9 cellular contexts compared by ENCODE assay signal in the genomic region with DNA sequence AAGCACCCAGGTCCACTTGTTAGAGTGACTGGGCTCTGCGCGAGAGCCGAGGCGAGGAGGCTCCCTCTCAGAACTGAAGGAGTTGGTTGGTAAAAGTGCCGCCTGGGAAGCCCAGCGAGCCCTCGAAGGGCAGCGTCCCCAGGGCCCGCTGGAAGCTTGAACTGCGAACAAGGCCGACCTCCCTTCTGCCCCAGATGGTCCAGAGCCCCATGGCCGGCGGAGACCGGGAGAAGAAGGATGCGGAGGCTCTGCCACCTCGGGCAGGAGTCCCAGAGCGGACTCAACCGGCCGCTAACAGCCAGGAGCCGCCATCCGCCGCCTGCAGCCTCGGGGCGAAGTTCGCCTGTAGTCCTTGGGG.
DNase-seq lines count a peak whose midpoint lies in the region; ATAC-seq and TF ChIP-seq lines count a peak whose summit lies in the region.
"Had no signal": no experiment of that assay in that cellular context is flagged by ENCODE, and none has a peak within 500 bp of the region (broad histone marks: within the 10 kb centered on the region; RNA-seq: fewer than 3 reads in every experiment).

No MANE protein-coding gene starts in this region.

- no peaks in the 10 kb centered on the region for H3K9me3 ChIP-seq in suprapubic skin

- WGBS in suprapubic skin: 41% methylated on average over 21 of the region's 25 CpGs

- TF ChIP-seq EP300 in suprapubic skin (IDR thresholded peaks at IDR 0.05): no peak

- H3K4me3 ChIP-seq in kidney epithelial cell (ENCODE audit: low read depth, low read length) (peak overlapping the region; percentile 40), suprapubic skin (peak overlapping the region; percentile 59), brain microvascular endothelial cell (ENCODE audit: low read depth, low read length) (no peak overlapping the region)

- intact Hi-C loops in activated T-helper 2 cell treated with anti-CD3 and anti-CD28 coated beads, Interferon-gamma antibody, Interleukin-2, Interleukin-4, amounts not matched to agents 10 μg/mL and 5 μg/mL and 100 μg/mL, durations not matched to agents 14 hours and 24 hours and 36 hours (cut with micrococcal nuclease): loop anchor here (10.0 kb wide), 1 partner anchor 91 kb away; no protein-coding TSS in a partner anchor

- H3K27me3 Mint-ChIP-seq in activated T-helper 2 cell treated with anti-CD3 and anti-CD28 coated beads, Interferon-gamma antibody, Interleukin-2, Interleukin-4, amounts not matched to agents 10 μg/mL and 5 μg/mL and 100 μg/mL, durations not matched to agents 14 hours and 24 hours and 36 hours (ENCODE audit: low read depth): peaks cover 51% of the 10 kb centered on the region

- in situ Hi-C loops in brain microvascular endothelial cell (cut with HindIII; ENCODE audit: low pct_ligation_motif_present, low sequenced_read_pairs): no loop called here

- no peak for TF ChIP-seq POLR2A in suprapubic skin (IDR thresholded peaks at IDR 0.05)

- TF ChIP-seq CTCF in kidney epithelial cell (IDR thresholded peaks at IDR 0.05; ENCODE audit: insufficient read depth, low read length, poor library complexity, severe bottlenecking): no peak
- no peak for TF ChIP-seq CTCF in suprapubic skin (IDR thresholded peaks at IDR 0.05)
- TF ChIP-seq CTCF in brain microvascular endothelial cell (IDR thresholded peaks at IDR 0.05; ENCODE audit: low read depth, low read length, missing control alignments): no peak

- DNase-seq in activated CD4-positive, alpha-beta T cell treated with anti-CD3 and anti-CD28 coated beads for 48 hours: peak; percentile 4
- DNase-seq in activated CD4-positive, alpha-beta T cell treated with anti-CD3 and anti-CD28 coated beads for 1 hour: no peak
- no peak for DNase-seq in activated T-helper 2 cell treated with anti-CD3 and anti-CD28 coated beads, Interferon-gamma antibody, Interleukin-2, Interleukin-4, amounts not matched to agents 10 μg/mL and 5 μg/mL and 100 μg/mL, durations not matched to agents 14 hours and 24 hours and 36 hours (ENCODE audit: low spot score)
- DNase-seq in kidney epithelial cell (ENCODE audit: low read depth): no peak
- peak; percentile 57 to 70 for DNase-seq in suprapubic skin (ENCODE audit: low spot score in 2 of 2)
- DNase-seq in AG08395 (ENCODE audit: low spot score): no peak
- no peak for DNase-seq in brain microvascular endothelial cell
- DNase-seq: Karpas-422 had no signal

- peaks cover 4% of the 10 kb centered on the region for H3K4me1 ChIP-seq in suprapubic skin

- H3K27me3 ChIP-seq in kidney epithelial cell (ENCODE audit: control insufficient read depth, insufficient read depth, low read length) (peaks cover 13% of the 10 kb centered on the region), suprapubic skin (no peaks in the 10 kb centered on the region), brain microvascular endothelial cell (replicated peaks) (peaks cover 7% of the 10 kb centered on the region)

- H3K9me3 Mint-ChIP-seq in activated T-helper 2 cell treated with anti-CD3 and anti-CD28 coated beads, Interferon-gamma antibody, Interleukin-2, Interleukin-4, amounts not matched to agents 10 μg/mL and 5 μg/mL and 100 μg/mL, durations not matched to agents 14 hours and 24 hours and 36 hours: no peaks in the 10 kb centered on the region

- no peak for ATAC-seq in HG03175 (IDR thresholded peaks at IDR 0.05; ENCODE audit: unreplicated experiment)

- peak overlapping the region; percentile 62 for H3K4me3 Mint-ChIP-seq in activated T-helper 2 cell treated with anti-CD3 and anti-CD28 coated beads, Interferon-gamma antibody, Interleukin-2, Interleukin-4, amounts not matched to agents 10 μg/mL and 5 μg/mL and 100 μg/mL, durations not matched to agents 14 hours and 24 hours and 36 hours (ENCODE audit: low read depth)

- H3K36me3 ChIP-seq in kidney epithelial cell (ENCODE audit: control insufficient read depth, insufficient read depth, low read length) (no peaks in the 10 kb centered on the region), suprapubic skin (no peaks in the 10 kb centered on the region), brain microvascular endothelial cell (replicated peaks) (no peaks in the 10 kb centered on the region)

- no peak overlapping the region for H3K27ac Mint-ChIP-seq in activated T-helper 2 cell treated with anti-CD3 and anti-CD28 coated beads, Interferon-gamma antibody, Interleukin-2, Interleukin-4, amounts not matched to agents 10 μg/mL and 5 μg/mL and 100 μg/mL, durations not matched to agents 14 hours and 24 hours and 36 hours

- H3K27ac ChIP-seq in suprapubic skin (peak overlapping the region; percentile 62), brain microvascular endothelial cell (no peak overlapping the region)

- no peaks in the 10 kb centered on the region for H3K36me3 Mint-ChIP-seq in activated T-helper 2 cell treated with anti-CD3 and anti-CD28 coated beads, Interferon-gamma antibody, Interleukin-2, Interleukin-4, amounts not matched to agents 10 μg/mL and 5 μg/mL and 100 μg/mL, durations not matched to agents 14 hours and 24 hours and 36 hours (ENCODE audit: low read depth)

- peaks cover 19% of the 10 kb centered on the region for H3K4me1 Mint-ChIP-seq in activated T-helper 2 cell treated with anti-CD3 and anti-CD28 coated beads, Interferon-gamma antibody, Interleukin-2, Interleukin-4, amounts not matched to agents 10 μg/mL and 5 μg/mL and 100 μg/mL, durations not matched to agents 14 hours and 24 hours and 36 hours (ENCODE audit: low read depth)

Comparison
In these comparisons a context has a peak if more than half of its experiments do, and no peak if none do; other contexts are left out.
1. DNase-seq: peak in activated CD4-positive, alpha-beta T cell treated with anti-CD3 and anti-CD28 coated beads for 48 hours (single experiment) and suprapubic skin (2 of 2); none in activated CD4-positive, alpha-beta T cell treated with anti-CD3 and anti-CD28 coated beads for 1 hour (single experiment), activated T-helper 2 cell treated with anti-CD3 and anti-CD28 coated beads, Interferon-gamma antibody, Interleukin-2, Interleukin-4, amounts not matched to agents 10 μg/mL and 5 μg/mL and 100 μg/mL, durations not matched to agents 14 hours and 24 hours and 36 hours (single experiment), kidney epithelial cell (single experiment), AG08395 (single experiment) and brain microvascular endothelial cell (single experiment).